ENCODE assay signal across 1 cellular context in the genomic region with DNA sequence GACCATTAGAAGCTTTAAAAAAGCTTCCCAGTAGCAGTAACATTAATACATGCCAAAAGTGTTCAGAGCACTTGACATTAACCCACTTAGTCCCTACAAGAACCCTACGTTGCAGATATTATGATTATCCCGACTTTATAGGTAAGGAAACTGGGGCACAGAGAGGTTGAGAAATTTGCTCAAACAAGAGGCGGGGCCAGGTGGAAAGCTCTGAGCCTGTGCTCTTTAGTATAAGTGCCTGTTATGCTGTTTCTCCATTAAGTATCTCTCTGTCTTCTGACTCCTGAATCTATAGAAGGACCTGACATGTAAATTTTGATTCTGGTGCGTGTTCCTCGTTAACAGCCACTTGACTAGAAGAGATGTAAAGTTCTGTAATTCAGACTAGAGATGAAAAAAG.
TF ChIP-seq lines count a peak whose summit lies in the region.

No MANE protein-coding gene starts in this region.

TF ChIP-seq in A549, 52 proteins besides CTCF, POLR2A, EP300 and RAD21 (continued from another document):
- TF ChIP-seq HMGXB4 (CRISPR knock-in tag; IDR thresholded peaks at IDR 0.05; ENCODE audit: borderline replicate concordance): no peak
- no peak for TF ChIP-seq BCL3 (IDR thresholded peaks at IDR 0.05)
- TF ChIP-seq RFX5 (IDR thresholded peaks at IDR 0.05): no peak
- TF ChIP-seq ATOH8 (CRISPR knock-in tag; IDR thresholded peaks at IDR 0.05; ENCODE audit: low read depth): no peak
- no peak for TF ChIP-seq HOXA7 (CRISPR knock-in tag; IDR thresholded peaks at IDR 0.05)
- TF ChIP-seq FOSB (CRISPR knock-in tag; IDR thresholded peaks at IDR 0.05): no peak
